18 cellular contexts compared by ENCODE assay signal in the genomic region with DNA sequence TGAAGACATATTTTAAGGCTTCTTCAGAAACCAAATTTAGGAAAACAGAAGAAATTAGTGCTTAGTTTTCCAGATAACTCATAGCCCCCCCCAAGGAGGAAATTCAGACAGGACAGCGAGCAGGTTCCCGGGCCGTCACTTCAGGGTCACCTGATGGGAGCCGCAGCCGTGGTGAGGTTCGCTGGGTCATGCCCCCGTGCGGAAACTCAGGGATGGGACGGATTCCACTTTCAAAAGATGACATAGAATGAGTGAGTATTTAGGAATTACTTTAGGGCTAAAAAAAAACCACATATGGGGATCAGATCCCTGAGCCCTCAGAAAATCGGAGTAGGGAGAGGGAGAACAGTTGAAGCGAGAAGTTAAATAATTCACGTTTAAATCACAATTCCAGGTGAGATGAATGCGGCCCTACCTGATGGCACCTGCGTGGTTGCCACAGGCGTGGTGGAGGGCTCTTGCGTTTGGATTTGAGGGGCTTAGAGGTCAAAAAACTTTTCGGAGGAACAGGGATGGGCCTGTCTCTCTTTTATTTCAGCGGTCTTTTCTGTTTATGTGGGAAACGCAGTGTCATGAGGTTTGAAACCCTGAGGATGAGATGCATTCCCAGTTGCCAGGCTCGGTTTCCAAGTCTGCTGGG.
DNase-seq lines count a peak whose midpoint lies in the region; ATAC-seq, FAIRE-seq and TF ChIP-seq lines count a peak whose summit lies in the region.
"Had no signal": no experiment of that assay in that cellular context is flagged by ENCODE, and none has a peak within 500 bp of the region (broad histone marks: within the 10 kb centered on the region; RNA-seq: fewer than 3 reads in every experiment).

No MANE protein-coding gene starts in this region.

- CTCF ChIA-PET in activated CD8-positive, alpha-beta memory T cell treated with anti-CD3 and anti-CD28 coated beads, Interleukin-2, amount 10 ng/mL, durations not matched to agents 7 days and 5 days (lab: Charles Lee) = no interaction called here

- H3K36me3 Mint-ChIP-seq in activated CD8-positive, alpha-beta memory T cell treated with anti-CD3 and anti-CD28 coated beads, Interleukin-2, amount 10 ng/mL, durations not matched to agents 7 days and 5 days = no peaks in the 10 kb centered on the region
- no peaks in the 10 kb centered on the region for H3K36me3 Mint-ChIP-seq in IgD-negative memory B cell
- peaks cover 31% of the 10 kb centered on the region for H3K36me3 Mint-ChIP-seq in stimulated activated effector memory CD8-positive, alpha-beta T cell treated with anti-CD3 and anti-CD28 coated beads, Interleukin-12 subunit alpha, Interleukin-12 subunit beta, amount 100 ng/mL, for 72 hours

- no peaks in the 10 kb centered on the region for H3K9me3 ChIP-seq in lower lobe of right lung
- H3K9me3 ChIP-seq: A549, gastrocnemius medialis, transverse colon had no signal

- H3K4me3 Mint-ChIP-seq in activated CD8-positive, alpha-beta memory T cell treated with anti-CD3 and anti-CD28 coated beads, Interleukin-2, amount 10 ng/mL, durations not matched to agents 7 days and 5 days = no peak overlapping the region
- peak overlapping the region in 2 of 4 donors; percentile 36 to 71 for H3K4me3 Mint-ChIP-seq in IgD-negative memory B cell
- H3K4me3 Mint-ChIP-seq in stimulated activated effector memory CD8-positive, alpha-beta T cell treated with anti-CD3 and anti-CD28 coated beads, Interleukin-12 subunit alpha, Interleukin-12 subunit beta, amount 100 ng/mL, for 72 hours = no peak overlapping the region

- DNase-seq in activated CD8-positive, alpha-beta memory T cell treated with anti-CD3 and anti-CD28 coated beads, Interleukin-2, amount 50 U/mL, for 4 hours = peak; percentile 4
- no peak for DNase-seq in activated CD8-positive, alpha-beta memory T cell treated with anti-CD3 and anti-CD28 coated beads, Interleukin-2, amount 10 ng/mL, durations not matched to agents 7 days and 5 days
- peak; percentile 18 for DNase-seq in lower lobe of right lung
- DNase-seq in stimulated activated effector memory CD8-positive, alpha-beta T cell treated with anti-CD3 and anti-CD28 coated beads, Interleukin-12 subunit alpha, Interleukin-12 subunit beta, amount 100 ng/mL, for 72 hours (ENCODE audit: low spot score in 2 of 2) = no peak
- DNase-seq in GM20000 (ENCODE audit: low spot score) = no peak
- no peak for DNase-seq in GM12892 (ENCODE audit: insufficient read length)
- DNase-seq: activated CD4-positive, alpha-beta T cell treated with anti-CD3 and anti-CD28 coated beads, Interleukin-2, amount 50 U/mL, for 4 hours; activated gamma-delta T cell treated with Interleukin-2 at 50 U/mL for 16 hours; KG1; NCI-H1048; stimulated activated CD4-positive, alpha-beta T cell treated with anti-CD3 and anti-CD28 coated beads, Interleukin-4, amount 100 ng/mL, for 24 hours had no signal

- no peak for TF ChIP-seq POLR2A in GM12892 (IDR thresholded peaks at IDR 0.05; ENCODE audit: low read depth, low read length)

- no peak overlapping the region for H3K27ac Mint-ChIP-seq in activated CD8-positive, alpha-beta memory T cell treated with anti-CD3 and anti-CD28 coated beads, Interleukin-2, amount 10 ng/mL, durations not matched to agents 7 days and 5 days
- peak overlapping the region in 2 of 3 donors; percentile 84 to 96 for H3K27ac Mint-ChIP-seq in IgD-negative memory B cell
- H3K27ac Mint-ChIP-seq in stimulated activated effector memory CD8-positive, alpha-beta T cell treated with anti-CD3 and anti-CD28 coated beads, Interleukin-12 subunit alpha, Interleukin-12 subunit beta, amount 100 ng/mL, for 72 hours = peak overlapping the region; percentile 33

- no peak for FAIRE-seq in GM12892 (lab: Jason Lieb, UNC)
- FAIRE-seq: A549 had no signal

- H3K27ac ChIP-seq in lower lobe of right lung = no peak overlapping the region
- H3K27ac ChIP-seq: A549, epithelial cell of prostate, transverse colon had no signal

- H3K9me3 Mint-ChIP-seq in activated CD8-positive, alpha-beta memory T cell treated with anti-CD3 and anti-CD28 coated beads, Interleukin-2, amount 10 ng/mL, durations not matched to agents 7 days and 5 days (ENCODE audit: low read depth) = no peaks in the 10 kb centered on the region
- H3K9me3 Mint-ChIP-seq in IgD-negative memory B cell = no peaks in the 10 kb centered on the region
- H3K9me3 Mint-ChIP-seq in stimulated activated effector memory CD8-positive, alpha-beta T cell treated with anti-CD3 and anti-CD28 coated beads, Interleukin-12 subunit alpha, Interleukin-12 subunit beta, amount 100 ng/mL, for 72 hours = no peaks in the 10 kb centered on the region

- intact Hi-C loops in lower lobe of right lung (cut with DNase I) = no loop called here

- no peak for ATAC-seq in activated CD8-positive, alpha-beta memory T cell treated with anti-CD3 and anti-CD28 coated beads, Interleukin-2, amount 10 ng/mL, durations not matched to agents 7 days and 5 days
- ATAC-seq in lower lobe of right lung = no peak
- no peak for ATAC-seq in stimulated activated effector memory CD8-positive, alpha-beta T cell treated with anti-CD3 and anti-CD28 coated beads, Interleukin-12 subunit alpha, Interleukin-12 subunit beta, amount 100 ng/mL, for 72 hours
- no peak for ATAC-seq in HG03139 (IDR thresholded peaks at IDR 0.05; ENCODE audit: unreplicated experiment)
- ATAC-seq: A549, gastrocnemius medialis, Panc1 had no signal

- H3K27me3 ChIP-seq in lower lobe of right lung (ENCODE audit: low read depth) = no peaks in the 10 kb centered on the region
- H3K27me3 ChIP-seq: gastrocnemius medialis had no signal

- peaks cover 29% of the 10 kb centered on the region for H3K4me1 ChIP-seq in lower lobe of right lung
- H3K4me1 ChIP-seq: A549 had no signal

- no peaks in the 10 kb centered on the region for H3K27me3 Mint-ChIP-seq in activated CD8-positive, alpha-beta memory T cell treated with anti-CD3 and anti-CD28 coated beads, Interleukin-2, amount 10 ng/mL, durations not matched to agents 7 days and 5 days
- peaks cover 2% of the 10 kb centered on the region for H3K27me3 Mint-ChIP-seq in IgD-negative memory B cell

- H3K4me1 Mint-ChIP-seq in activated CD8-positive, alpha-beta memory T cell treated with anti-CD3 and anti-CD28 coated beads, Interleukin-2, amount 10 ng/mL, durations not matched to agents 7 days and 5 days = peaks cover 6% of the 10 kb centered on the region
- H3K4me1 Mint-ChIP-seq in IgD-negative memory B cell = peaks cover 39 to 45% (median 42%) of the 10 kb centered on the region in 3 donors
- peaks cover 23% of the 10 kb centered on the region for H3K4me1 Mint-ChIP-seq in stimulated activated effector memory CD8-positive, alpha-beta T cell treated with anti-CD3 and anti-CD28 coated beads, Interleukin-12 subunit alpha, Interleukin-12 subunit beta, amount 100 ng/mL, for 72 hours

- H3K36me3 ChIP-seq in lower lobe of right lung = peaks cover 11% of the 10 kb centered on the region
- H3K36me3 ChIP-seq: gastrocnemius medialis, transverse colon had no signal

- no peak overlapping the region for H3K4me3 ChIP-seq in lower lobe of right lung
- H3K4me3 ChIP-seq: A549, gastrocnemius medialis, transverse colon had no signal

- TF ChIP-seq CTCF in lower lobe of right lung (IDR thresholded peaks at IDR 0.05) (no peak), GM20000 (IDR thresholded peaks at IDR 0.05; ENCODE audit: extremely low read depth, missing control alignments) (no peak)

Comparison
In these comparisons a context has a peak if more than half of its experiments do, and no peak if none do; other contexts are left out.
1. DNase-seq: peak in activated CD8-positive, alpha-beta memory T cell treated with anti-CD3 and anti-CD28 coated beads, Interleukin-2, amount 50 U/mL, for 4 hours (single experiment) and lower lobe of right lung (single experiment); none in activated CD8-positive, alpha-beta memory T cell treated with anti-CD3 and anti-CD28 coated beads, Interleukin-2, amount 10 ng/mL, durations not matched to agents 7 days and 5 days (single experiment), stimulated activated effector memory CD8-positive, alpha-beta T cell treated with anti-CD3 and anti-CD28 coated beads, Interleukin-12 subunit alpha, Interleukin-12 subunit beta, amount 100 ng/mL, for 72 hours (0 of 2), GM20000 (single experiment) and GM12892 (single experiment).